Comparison of ENCODE assay signal across 23 cellular contexts in the genomic region with DNA sequence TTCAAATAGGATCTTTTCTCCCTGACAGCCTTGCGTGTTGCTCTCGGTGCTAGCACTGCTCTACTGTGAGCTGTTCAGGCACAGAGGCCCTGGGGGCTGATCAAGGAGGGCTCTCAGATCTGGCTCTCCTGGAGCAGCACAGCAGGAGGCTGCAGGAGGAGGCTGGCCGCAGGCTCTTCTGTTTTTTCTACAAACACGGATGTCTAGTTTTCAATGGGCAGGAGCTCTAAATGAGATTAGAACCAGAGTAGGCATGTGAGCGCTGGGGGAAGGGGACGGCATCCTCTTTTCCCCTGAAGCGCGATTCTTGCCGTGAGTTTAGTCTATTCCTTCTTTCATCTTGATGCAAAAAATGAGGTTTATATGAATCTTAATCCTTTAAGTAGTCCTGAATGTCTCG.
DNase-seq lines count a peak whose midpoint lies in the region; ATAC-seq, FAIRE-seq and TF ChIP-seq lines count a peak whose summit lies in the region.
"Had no signal": no experiment of that assay in that cellular context is flagged by ENCODE, and none has a peak within 500 bp of the region (broad histone marks: within the 10 kb centered on the region; RNA-seq: fewer than 3 reads in every experiment).

No MANE protein-coding gene starts in this region.

- peak; percentile 24 for DNase-seq in cardiac septum (ENCODE audit: low spot score)
- no peak for DNase-seq in Right ventricle myocardium superior
- DNase-seq in H7, result peak; percentile 42
- DNase-seq in keratinocyte (ENCODE audit: low read depth, low spot score), result no peak
- peak; percentile 53 for DNase-seq in upper lobe of right lung
- DNase-seq in activated CD8-positive, alpha-beta T cell treated with anti-CD3 and anti-CD28 coated beads, Interleukin-2, amount 10 ng/mL, durations not matched to agents 7 days and 5 days, result no peak
- no peak for DNase-seq in activated T-helper 2 cell treated with anti-CD3 and anti-CD28 coated beads, Interferon-gamma antibody, Interleukin-2, Interleukin-4, amounts not matched to agents 10 μg/mL and 5 μg/mL and 100 μg/mL, durations not matched to agents 14 hours and 24 hours and 36 hours (ENCODE audit: low spot score)
- DNase-seq in germinal center (ENCODE audit: low spot score), result no peak
- DNase-seq: CD4-positive, alpha-beta T cell; CD8-positive, alpha-beta memory T cell; DMS 273 treated with DMSO at 0.1 percent for 48 hours; DMS79; H9 had no signal

- no peaks in the 10 kb centered on the region for H3K27me3 Mint-ChIP-seq in activated CD8-positive, alpha-beta T cell treated with anti-CD3 and anti-CD28 coated beads, Interleukin-2, amount 10 ng/mL, durations not matched to agents 7 days and 5 days (ENCODE audit: low read depth)
- peaks cover 5% of the 10 kb centered on the region for H3K27me3 Mint-ChIP-seq in activated T-helper 2 cell treated with anti-CD3 and anti-CD28 coated beads, Interferon-gamma antibody, Interleukin-2, Interleukin-4, amounts not matched to agents 10 μg/mL and 5 μg/mL and 100 μg/mL, durations not matched to agents 14 hours and 24 hours and 36 hours (ENCODE audit: low read depth)

- TF ChIP-seq CTCF in keratinocyte (optimal IDR thresholded peaks at IDR 0.05 in 1 of 3, IDR thresholded peaks at IDR 0.05 in 1 of 3, conservative IDR thresholded peaks at IDR 0.05 in 1 of 3; ENCODE audit: extremely low read depth in 1 of 3, insufficient read depth in 2 of 3, low read length in 3 of 3), result no peak
- TF ChIP-seq CTCF in upper lobe of right lung (IDR thresholded peaks at IDR 0.05), result no peak

- H3K27me3 ChIP-seq in H7 (ENCODE audit: control insufficient read depth, insufficient read depth, low read length) (no peaks in the 10 kb centered on the region), keratinocyte (ENCODE audit: control insufficient read depth, extremely low read depth, insufficient read depth, low read length) (no peaks in the 10 kb centered on the region), upper lobe of right lung (peaks cover 17% of the 10 kb centered on the region)

- H3K4me2 ChIP-seq in keratinocyte (ENCODE audit: control insufficient read depth, extremely low read depth, insufficient read depth, low read depth, low read length), result no peak overlapping the region

- dilution Hi-C loops in keratinocyte (cut with MboI; ENCODE audit: extremely low pct_ligation_motif_present, low sequenced_read_pairs), result no loop called here

- ATAC-seq in Right ventricle myocardium superior (ENCODE audit: poor library complexity) (no peak), upper lobe of right lung (no peak)
- no peak for ATAC-seq in activated CD8-positive, alpha-beta T cell treated with anti-CD3 and anti-CD28 coated beads, Interleukin-2, amount 10 ng/mL, durations not matched to agents 7 days and 5 days
- ATAC-seq: HCT116 had no signal

- H3K27ac Mint-ChIP-seq in activated CD8-positive, alpha-beta T cell treated with anti-CD3 and anti-CD28 coated beads, Interleukin-2, amount 10 ng/mL, durations not matched to agents 7 days and 5 days, result no peak overlapping the region
- no peak overlapping the region for H3K27ac Mint-ChIP-seq in activated T-helper 2 cell treated with anti-CD3 and anti-CD28 coated beads, Interferon-gamma antibody, Interleukin-2, Interleukin-4, amounts not matched to agents 10 μg/mL and 5 μg/mL and 100 μg/mL, durations not matched to agents 14 hours and 24 hours and 36 hours
- H3K27ac Mint-ChIP-seq: B cell; CD14-positive monocyte; CD4-positive, alpha-beta T cell; CD8-positive, alpha-beta memory T cell; H9 had no signal

- intact Hi-C loops in cardiac septum (cut with DNase I), result no loop called here
- intact Hi-C loops in Right ventricle myocardium superior (cut with DNase I), result no loop called here
- intact Hi-C loops in upper lobe of right lung (cut with DNase I), result no loop called here
- intact Hi-C loops in activated T-helper 2 cell treated with anti-CD3 and anti-CD28 coated beads, Interferon-gamma antibody, Interleukin-2, Interleukin-4, amounts not matched to agents 10 μg/mL and 5 μg/mL and 100 μg/mL, durations not matched to agents 14 hours and 24 hours and 36 hours (cut with micrococcal nuclease), result no loop called here

- no peaks in the 10 kb centered on the region for H3K4me1 Mint-ChIP-seq in activated CD8-positive, alpha-beta T cell treated with anti-CD3 and anti-CD28 coated beads, Interleukin-2, amount 10 ng/mL, durations not matched to agents 7 days and 5 days (ENCODE audit: low read depth)
- no peaks in the 10 kb centered on the region for H3K4me1 Mint-ChIP-seq in activated T-helper 2 cell treated with anti-CD3 and anti-CD28 coated beads, Interferon-gamma antibody, Interleukin-2, Interleukin-4, amounts not matched to agents 10 μg/mL and 5 μg/mL and 100 μg/mL, durations not matched to agents 14 hours and 24 hours and 36 hours (ENCODE audit: low read depth)
- H3K4me1 Mint-ChIP-seq: B cell; CD14-positive monocyte; CD8-positive, alpha-beta memory T cell had no signal

- no peaks in the 10 kb centered on the region for H3K36me3 Mint-ChIP-seq in activated CD8-positive, alpha-beta T cell treated with anti-CD3 and anti-CD28 coated beads, Interleukin-2, amount 10 ng/mL, durations not matched to agents 7 days and 5 days (ENCODE audit: low read depth)
- H3K36me3 Mint-ChIP-seq in activated T-helper 2 cell treated with anti-CD3 and anti-CD28 coated beads, Interferon-gamma antibody, Interleukin-2, Interleukin-4, amounts not matched to agents 10 μg/mL and 5 μg/mL and 100 μg/mL, durations not matched to agents 14 hours and 24 hours and 36 hours (ENCODE audit: low read depth), result no peaks in the 10 kb centered on the region
- H3K36me3 Mint-ChIP-seq: CD14-positive monocyte; CD8-positive, alpha-beta memory T cell had no signal

- H3K4me3 ChIP-seq in H7 (ENCODE audit: insufficient read depth, low read depth, low read length) (no peak overlapping the region), keratinocyte (ENCODE audit: control insufficient read depth in 2 of 3, extremely low read depth in 1 of 3, insufficient read depth in 2 of 3, low read depth in 1 of 3, low read length in 3 of 3) (no peak overlapping the region), upper lobe of right lung (no peak overlapping the region)
- H3K4me3 ChIP-seq: BLaER1 treated with 17β-estradiol and CSF1 and Interleukin-3, amounts not matched to agents 10 nM and 100 nM had no signal

- H3K4me1 ChIP-seq in keratinocyte (ENCODE audit: control insufficient read depth, extremely low read depth, insufficient read depth, low read length) (peaks cover 34% of the 10 kb centered on the region), upper lobe of right lung (no peaks in the 10 kb centered on the region)

- no peak overlapping the region for H2AFZ ChIP-seq in keratinocyte (ENCODE audit: control insufficient read depth, low read length)

- no peaks in the 10 kb centered on the region for H4K20me1 ChIP-seq in keratinocyte (ENCODE audit: control insufficient read depth, extremely low read depth, insufficient read depth, low read length)

- H3K9me3 ChIP-seq in keratinocyte (ENCODE audit: control insufficient read depth, low read depth, low read length), result peaks cover 1% of the 10 kb centered on the region
- no peaks in the 10 kb centered on the region for H3K9me3 ChIP-seq in upper lobe of right lung

- peak overlapping the region; percentile 63 for H3K27ac ChIP-seq in keratinocyte (ENCODE audit: control insufficient read depth, insufficient read depth, low read length)
- no peak overlapping the region for H3K27ac ChIP-seq in upper lobe of right lung
- H3K27ac ChIP-seq: 22Rv1; BLaER1 treated with 17β-estradiol and CSF1 and Interleukin-3, amounts not matched to agents 10 nM and 100 nM had no signal

- H3K9ac ChIP-seq in keratinocyte (ENCODE audit: control insufficient read depth, extremely low read depth, insufficient read depth, low read length), result peak overlapping the region; percentile 36
- H3K9ac ChIP-seq: BLaER1 treated with 17β-estradiol and CSF1 and Interleukin-3, amounts not matched to agents 10 nM and 100 nM had no signal

- H3K9me1 ChIP-seq in keratinocyte (ENCODE audit: control insufficient read depth, extremely low read depth, insufficient read depth, low read length), result no peaks in the 10 kb centered on the region

- FAIRE-seq in keratinocyte (lab: Jason Lieb, UNC), result no peak
- FAIRE-seq: A204.1, D721Med, G401.6, GM12892, H1 had no signal

- CTCF ChIA-PET in activated CD8-positive, alpha-beta T cell treated with anti-CD3 and anti-CD28 coated beads, Interleukin-2, amount 10 ng/mL, durations not matched to agents 7 days and 5 days (lab: Charles Lee), result interaction anchor here (0.7 kb wide), 1 partner anchor 206 kb away, joined by 3 read pairs; no protein-coding TSS in a partner anchor

- POLR2A ChIA-PET in activated CD8-positive, alpha-beta T cell treated with anti-CD3 and anti-CD28 coated beads, Interleukin-2, amount 10 ng/mL, durations not matched to agents 7 days and 5 days (lab: Charles Lee), result no interaction called here

- H3K79me2 ChIP-seq in keratinocyte (ENCODE audit: control insufficient read depth, insufficient read depth, low read length), result no peaks in the 10 kb centered on the region

- H3K36me3 ChIP-seq in H7 (replicated peaks; ENCODE audit: control insufficient read depth, insufficient read depth, low read length) (no peaks in the 10 kb centered on the region), keratinocyte (ENCODE audit: control insufficient read depth in 2 of 2, extremely low read depth in 1 of 2, insufficient read depth in 2 of 2, low read length in 2 of 2) (no peaks in the 10 kb centered on the region), upper lobe of right lung (no peaks in the 10 kb centered on the region)
- H3K36me3 ChIP-seq: BLaER1 treated with 17β-estradiol and CSF1 and Interleukin-3, amounts not matched to agents 10 nM and 100 nM had no signal

- H3K9me3 Mint-ChIP-seq in activated CD8-positive, alpha-beta T cell treated with anti-CD3 and anti-CD28 coated beads, Interleukin-2, amount 10 ng/mL, durations not matched to agents 7 days and 5 days (ENCODE audit: insufficient read depth), result no peaks in the 10 kb centered on the region
- H3K9me3 Mint-ChIP-seq in activated T-helper 2 cell treated with anti-CD3 and anti-CD28 coated beads, Interferon-gamma antibody, Interleukin-2, Interleukin-4, amounts not matched to agents 10 μg/mL and 5 μg/mL and 100 μg/mL, durations not matched to agents 14 hours and 24 hours and 36 hours, result no peaks in the 10 kb centered on the region
- H3K9me3 Mint-ChIP-seq: CD4-positive, alpha-beta T cell; CD8-positive, alpha-beta memory T cell; H9 had no signal

- no peak overlapping the region for H3K4me3 Mint-ChIP-seq in activated CD8-positive, alpha-beta T cell treated with anti-CD3 and anti-CD28 coated beads, Interleukin-2, amount 10 ng/mL, durations not matched to agents 7 days and 5 days
- no peak overlapping the region for H3K4me3 Mint-ChIP-seq in activated T-helper 2 cell treated with anti-CD3 and anti-CD28 coated beads, Interferon-gamma antibody, Interleukin-2, Interleukin-4, amounts not matched to agents 10 μg/mL and 5 μg/mL and 100 μg/mL, durations not matched to agents 14 hours and 24 hours and 36 hours (ENCODE audit: low read depth)
- H3K4me3 Mint-ChIP-seq: B cell; CD14-positive monocyte; CD4-positive, alpha-beta T cell; CD8-positive, alpha-beta memory T cell; H9 had no signal

Comparison
In these comparisons a context has a peak if more than half of its experiments do, and no peak if none do; other contexts are left out.
1. DNase-seq: peak in cardiac septum (single experiment), H7 (single experiment) and upper lobe of right lung (single experiment); none in Right ventricle myocardium superior (single experiment), keratinocyte (single experiment), activated CD8-positive, alpha-beta T cell treated with anti-CD3 and anti-CD28 coated beads, Interleukin-2, amount 10 ng/mL, durations not matched to agents 7 days and 5 days (single experiment), activated T-helper 2 cell treated with anti-CD3 and anti-CD28 coated beads, Interferon-gamma antibody, Interleukin-2, Interleukin-4, amounts not matched to agents 10 μg/mL and 5 μg/mL and 100 μg/mL, durations not matched to agents 14 hours and 24 hours and 36 hours (single experiment) and germinal center (single experiment).